In the genomic region with DNA sequence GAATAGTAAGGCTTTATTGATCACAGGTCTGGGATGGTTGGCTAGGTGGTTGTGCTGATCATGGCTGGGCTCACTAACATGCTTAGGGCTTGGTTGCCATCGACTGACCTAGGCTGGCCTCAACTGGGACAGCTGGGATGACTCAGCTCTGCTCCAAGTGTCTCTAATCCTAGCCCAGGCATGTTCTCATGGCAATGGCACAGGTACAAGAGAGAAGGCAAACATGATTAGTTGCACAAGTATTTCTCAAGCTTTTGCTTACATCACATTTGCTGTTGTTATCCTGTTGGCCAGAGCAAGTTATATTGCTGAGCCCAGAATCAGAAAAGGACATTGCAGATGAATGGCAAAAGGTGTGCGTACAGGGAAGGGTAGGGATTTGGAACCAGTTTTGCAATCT, we compare ENCODE assay signal across 14 cellular contexts.
DNase-seq lines count a peak whose midpoint lies in the region; ATAC-seq, FAIRE-seq and TF ChIP-seq lines count a peak whose summit lies in the region.
"Had no signal": no experiment of that assay in that cellular context is flagged by ENCODE, and none has a peak within 500 bp of the region (broad histone marks: within the 10 kb centered on the region; RNA-seq: fewer than 3 reads in every experiment).

No MANE protein-coding gene starts in this region.

- H2AFZ ChIP-seq in keratinocyte (ENCODE audit: control insufficient read depth, low read length): no peak overlapping the region

- H3K9me3 Mint-ChIP-seq in activated CD8-positive, alpha-beta T cell treated with anti-CD3 and anti-CD28 coated beads for 36 hours: no peaks in the 10 kb centered on the region
- H3K9me3 Mint-ChIP-seq in activated CD8-positive, alpha-beta T cell treated with anti-CD3 and anti-CD28 coated beads, Interleukin-2, amount 10 ng/mL, durations not matched to agents 7 days and 5 days (ENCODE audit: insufficient read depth): no peaks in the 10 kb centered on the region
- H3K9me3 Mint-ChIP-seq: dendritic cell treated with granulocyte-macrophage colony-stimulating factor and Interleukin-4, amounts not matched to agents 40 ng/mL and 50 ng/mL, for 4 days had no signal

- H3K36me3 ChIP-seq in keratinocyte (ENCODE audit: control insufficient read depth in 2 of 2, extremely low read depth in 1 of 2, insufficient read depth in 2 of 2, low read length in 2 of 2) (no peaks in the 10 kb centered on the region), vagina (no peaks in the 10 kb centered on the region)
- H3K36me3 ChIP-seq: SJSA1 had no signal

- CTCF ChIA-PET in activated CD8-positive, alpha-beta T cell treated with anti-CD3 and anti-CD28 coated beads for 36 hours (lab: Charles Lee): no interaction called here
- CTCF ChIA-PET in activated CD8-positive, alpha-beta T cell treated with anti-CD3 and anti-CD28 coated beads, Interleukin-2, amount 10 ng/mL, durations not matched to agents 7 days and 5 days (lab: Charles Lee): no interaction called here

- H3K27ac ChIP-seq in keratinocyte (ENCODE audit: control insufficient read depth, insufficient read depth, low read length) (peak overlapping the region; percentile 99), vagina (peak overlapping the region; percentile 54)
- H3K27ac ChIP-seq: SJSA1 had no signal

- POLR2A ChIA-PET in activated CD8-positive, alpha-beta T cell treated with anti-CD3 and anti-CD28 coated beads for 36 hours (lab: Charles Lee): no interaction called here
- POLR2A ChIA-PET in activated CD8-positive, alpha-beta T cell treated with anti-CD3 and anti-CD28 coated beads, Interleukin-2, amount 10 ng/mL, durations not matched to agents 7 days and 5 days (lab: Charles Lee): no interaction called here

- no peak for TF ChIP-seq POLR2A in vagina (IDR thresholded peaks at IDR 0.05)

- ATAC-seq in activated CD8-positive, alpha-beta T cell treated with anti-CD3 and anti-CD28 coated beads for 36 hours: no peak
- ATAC-seq in activated CD8-positive, alpha-beta T cell treated with anti-CD3 and anti-CD28 coated beads, Interleukin-2, amount 10 ng/mL, durations not matched to agents 7 days and 5 days: no peak
- ATAC-seq in HG02763 (IDR thresholded peaks at IDR 0.05; ENCODE audit: unreplicated experiment): no peak
- no peak for ATAC-seq in HG03175 (IDR thresholded peaks at IDR 0.05; ENCODE audit: unreplicated experiment)

- peaks cover 8% of the 10 kb centered on the region for H3K9me3 ChIP-seq in keratinocyte (ENCODE audit: control insufficient read depth, low read depth, low read length)
- no peaks in the 10 kb centered on the region for H3K9me3 ChIP-seq in vagina
- H3K9me3 ChIP-seq: SJSA1 had no signal

- H3K4me1 ChIP-seq in keratinocyte (ENCODE audit: control insufficient read depth, extremely low read depth, insufficient read depth, low read length): peaks cover 20% of the 10 kb centered on the region
- peaks cover 5% of the 10 kb centered on the region for H3K4me1 ChIP-seq in vagina
- H3K4me1 ChIP-seq: SJSA1 had no signal

- H3K27me3 Mint-ChIP-seq in activated CD8-positive, alpha-beta T cell treated with anti-CD3 and anti-CD28 coated beads for 36 hours: peaks cover 2% of the 10 kb centered on the region
- H3K27me3 Mint-ChIP-seq in activated CD8-positive, alpha-beta T cell treated with anti-CD3 and anti-CD28 coated beads, Interleukin-2, amount 10 ng/mL, durations not matched to agents 7 days and 5 days (ENCODE audit: low read depth): peaks cover 9% of the 10 kb centered on the region

- H3K9me1 ChIP-seq in keratinocyte (ENCODE audit: control insufficient read depth, extremely low read depth, insufficient read depth, low read length): no peaks in the 10 kb centered on the region

- no peak overlapping the region for H3K4me3 Mint-ChIP-seq in activated CD8-positive, alpha-beta T cell treated with anti-CD3 and anti-CD28 coated beads for 36 hours
- no peak overlapping the region for H3K4me3 Mint-ChIP-seq in activated CD8-positive, alpha-beta T cell treated with anti-CD3 and anti-CD28 coated beads, Interleukin-2, amount 10 ng/mL, durations not matched to agents 7 days and 5 days
- H3K4me3 Mint-ChIP-seq: B cell; dendritic cell treated with granulocyte-macrophage colony-stimulating factor and Interleukin-4, amounts not matched to agents 40 ng/mL and 50 ng/mL, for 4 days; nephron had no signal

- no peaks in the 10 kb centered on the region for H3K79me2 ChIP-seq in keratinocyte (ENCODE audit: control insufficient read depth, insufficient read depth, low read length)

- peak; percentile 99 for FAIRE-seq in keratinocyte (lab: Jason Lieb, UNC)

- no peak for TF ChIP-seq CTCF in activated CD8-positive, alpha-beta T cell treated with anti-CD3 and anti-CD28 coated beads for 36 hours (IDR thresholded peaks at IDR 0.05)
- TF ChIP-seq CTCF in keratinocyte (optimal IDR thresholded peaks at IDR 0.05 in 1 of 3, IDR thresholded peaks at IDR 0.05 in 1 of 3, conservative IDR thresholded peaks at IDR 0.05 in 1 of 3; ENCODE audit: extremely low read depth in 1 of 3, insufficient read depth in 2 of 3, low read length in 3 of 3) (no peak), vagina (IDR thresholded peaks at IDR 0.05) (no peak)

- dilution Hi-C loops in keratinocyte (cut with MboI; ENCODE audit: extremely low pct_ligation_motif_present, low sequenced_read_pairs): no loop called here

- intact Hi-C loops in activated CD8-positive, alpha-beta T cell treated with anti-CD3 and anti-CD28 coated beads for 36 hours (cut with micrococcal nuclease): no loop called here
- intact Hi-C loops in vagina (cut with DNase I): no loop called here

- H3K36me3 Mint-ChIP-seq in activated CD8-positive, alpha-beta T cell treated with anti-CD3 and anti-CD28 coated beads for 36 hours (ENCODE audit: low read depth): no peaks in the 10 kb centered on the region
- no peaks in the 10 kb centered on the region for H3K36me3 Mint-ChIP-seq in activated CD8-positive, alpha-beta T cell treated with anti-CD3 and anti-CD28 coated beads, Interleukin-2, amount 10 ng/mL, durations not matched to agents 7 days and 5 days (ENCODE audit: low read depth)

- H3K4me1 Mint-ChIP-seq in activated CD8-positive, alpha-beta T cell treated with anti-CD3 and anti-CD28 coated beads for 36 hours (ENCODE audit: low read depth): peaks cover 8% of the 10 kb centered on the region
- H3K4me1 Mint-ChIP-seq in activated CD8-positive, alpha-beta T cell treated with anti-CD3 and anti-CD28 coated beads, Interleukin-2, amount 10 ng/mL, durations not matched to agents 7 days and 5 days (ENCODE audit: low read depth): no peaks in the 10 kb centered on the region
- H3K4me1 Mint-ChIP-seq: B cell had no signal

- H3K4me2 ChIP-seq in keratinocyte (ENCODE audit: control insufficient read depth, extremely low read depth, insufficient read depth, low read depth, low read length): peak overlapping the region; percentile 85

- DNase-seq in activated CD8-positive, alpha-beta T cell treated with anti-CD3 and anti-CD28 coated beads for 36 hours: no peak
- DNase-seq in activated CD8-positive, alpha-beta T cell treated with anti-CD3 and anti-CD28 coated beads, Interleukin-2, amount 10 ng/mL, durations not matched to agents 7 days and 5 days: no peak
- DNase-seq in astrocyte of the hippocampus (ENCODE audit: low read depth, low spot score) (peak; percentile 17), keratinocyte (ENCODE audit: low read depth, low spot score) (peak; percentile 95), vagina (ENCODE audit: extremely low spot score in 2 of 2) (no peak), NCI-H2227 treated with DMSO at 0.1 percent for 48 hours (lab: John Stamatoyannopoulos, UW) (no peak)
- DNase-seq: activated gamma-delta T cell treated with Interleukin-2 at 50 U/mL for 16 hours; stimulated activated CD4-positive, alpha-beta T cell treated with anti-CD3 and anti-CD28 coated beads, Interleukin-2, amount 100 ng/mL, for 48 hours had no signal

- H4K20me1 ChIP-seq in keratinocyte (ENCODE audit: control insufficient read depth, extremely low read depth, insufficient read depth, low read length): no peaks in the 10 kb centered on the region

- H3K4me3 ChIP-seq in keratinocyte (ENCODE audit: control insufficient read depth in 2 of 3, extremely low read depth in 1 of 3, insufficient read depth in 2 of 3, low read depth in 1 of 3, low read length in 3 of 3): peak overlapping the region in 2 of 3 experiments; percentile 53 to 60
- H3K4me3 ChIP-seq in vagina: no peak overlapping the region
- H3K4me3 ChIP-seq: SJSA1 had no signal

- H3K27ac Mint-ChIP-seq in activated CD8-positive, alpha-beta T cell treated with anti-CD3 and anti-CD28 coated beads for 36 hours: peak overlapping the region; percentile 52
- H3K27ac Mint-ChIP-seq in activated CD8-positive, alpha-beta T cell treated with anti-CD3 and anti-CD28 coated beads, Interleukin-2, amount 10 ng/mL, durations not matched to agents 7 days and 5 days: no peak overlapping the region
- H3K27ac Mint-ChIP-seq: B cell; dendritic cell treated with granulocyte-macrophage colony-stimulating factor and Interleukin-4, amounts not matched to agents 40 ng/mL and 50 ng/mL, for 4 days; nephron had no signal

- peak overlapping the region; percentile 72 for H3K9ac ChIP-seq in keratinocyte (ENCODE audit: control insufficient read depth, extremely low read depth, insufficient read depth, low read length)

- H3K27me3 ChIP-seq in keratinocyte (ENCODE audit: control insufficient read depth, extremely low read depth, insufficient read depth, low read length) (no peaks in the 10 kb centered on the region), vagina (no peaks in the 10 kb centered on the region)

Comparison
In these comparisons a context has a peak if more than half of its experiments do, and no peak if none do; other contexts are left out.
1. DNase-seq: peak in astrocyte of the hippocampus (single experiment) and keratinocyte (single experiment); none in activated CD8-positive, alpha-beta T cell treated with anti-CD3 and anti-CD28 coated beads for 36 hours (single experiment), activated CD8-positive, alpha-beta T cell treated with anti-CD3 and anti-CD28 coated beads, Interleukin-2, amount 10 ng/mL, durations not matched to agents 7 days and 5 days (single experiment), vagina (0 of 2) and NCI-H2227 treated with DMSO at 0.1 percent for 48 hours (single experiment).
2. H3K4me3 ChIP-seq: peak in keratinocyte (2 of 3); none in vagina (0 of 2).